8 cellular contexts compared by ENCODE assay signal in genomic region chr9:35749515-35750255, GRCh38. TPM values are rescaled to one million over a fixed set of nuclear protein-coding genes. Genes with fewer than 3 reads are reported as not detected.
A peak's percentile ranks its signal among the peaks of the same experiment; 100 is the strongest.
DNase-seq lines count a peak whose midpoint lies in the region; ATAC-seq and TF ChIP-seq lines count a peak whose summit lies in the region.

No MANE protein-coding gene starts in this region.

- H3K27me3 ChIP-seq in Peyer's patch = no peaks in the 10 kb centered on the region
- no peaks in the 10 kb centered on the region for H3K27me3 ChIP-seq in skeletal muscle tissue (ENCODE audit: control insufficient read depth in 3 of 3, insufficient read depth in 3 of 3, low read length in 3 of 3)

- peak overlapping the region; percentile 96 to 97 (median 96) for H3K9ac ChIP-seq in skeletal muscle tissue (ENCODE audit: low read depth in 1 of 3, low read length in 3 of 3)

- H3K9me3 ChIP-seq in Peyer's patch = no peaks in the 10 kb centered on the region
- no peaks in the 10 kb centered on the region for H3K9me3 ChIP-seq in skeletal muscle tissue (ENCODE audit: control insufficient read depth in 3 of 3, low read length in 3 of 3)

- H3K4me1 ChIP-seq in Peyer's patch (peaks cover 0 to 38% (median 17%) of the 10 kb centered on the region in 4 donors), skeletal muscle tissue (ENCODE audit: control insufficient read depth in 3 of 3, insufficient read depth in 3 of 3, low read length in 3 of 3) (peaks cover 41 to 50% (median 46%) of the 10 kb centered on the region in 3 donors)

- H3K36me3 ChIP-seq in Peyer's patch (peaks cover 0 to 47% (median 0%) of the 10 kb centered on the region in 3 donors), skeletal muscle tissue (ENCODE audit: control insufficient read depth in 3 of 3, insufficient read depth in 3 of 3, low read length in 3 of 3) (peaks cover 46 to 53% (median 48%) of the 10 kb centered on the region in 3 donors)

- TF ChIP-seq CTCF in Peyer's patch (IDR thresholded peaks at IDR 0.05) = peak in 2 of 6 experiments; percentile 4 to 8

- ATAC-seq in HG02884 (IDR thresholded peaks at IDR 0.05; ENCODE audit: unreplicated experiment) = peak; percentile 25

- H3K4me3 ChIP-seq in Peyer's patch (peak overlapping the region; percentile 90 to 96 (median 94)), iPS-11a (ENCODE audit: low read depth, low read length) (peak overlapping the region; percentile 83), skeletal muscle tissue (ENCODE audit: low read length in 3 of 3) (peak overlapping the region; percentile 84 to 91 (median 87))

- peak in 2 of 3 experiments; percentile 44 to 46 for DNase-seq in NCI-H1417 (lab: John Stamatoyannopoulos, UW)
- DNase-seq in NCI-H1417 treated with DMSO at 0.1 percent for 48 hours (lab: John Stamatoyannopoulos, UW) = no peak
- DNase-seq in Peyer's patch = peak; percentile 69 to 86 (median 81)
- DNase-seq in EL = no peak

- H3K27ac ChIP-seq in Peyer's patch = peak overlapping the region; percentile 97 to 99 (median 97)
- H3K27ac ChIP-seq in angular gyrus (ENCODE audit: low read depth, low read length) = peak overlapping the region; percentile 91
- peak overlapping the region; percentile 92 for H3K27ac ChIP-seq in skeletal muscle tissue (ENCODE audit: low read depth, low read length)

- TF ChIP-seq POLR2A in Peyer's patch (IDR thresholded peaks at IDR 0.05) = peak in 1 of 2 donors; percentile 26

RNA-seq across cellular contexts. Expression of gene RGP1, which starts 0.6 kb away (rescaled TPM):
- total RNA-seq in Peyer's patch (10 to 100 TPM; 16.5 to 44.4 (median 38.3) TPM), skeletal muscle tissue (7.8 TPM)

RNA-seq across cellular contexts. Expression of gene GBA2, which starts 0.7 kb away (rescaled TPM):
- total RNA-seq in Peyer's patch (100 to 1,000 TPM; 263 to 474 (median 436) TPM), skeletal muscle tissue (31.3 TPM)

RNA-seq across cellular contexts. Expression of gene MSMP, which starts 4.4 kb away (rescaled TPM):
- not detected for total RNA-seq in Peyer's patch
- total RNA-seq in skeletal muscle tissue = not detected

RNA-seq across cellular contexts. Expression of gene CREB3, which starts 17.2 kb away (rescaled TPM):
- total RNA-seq in Peyer's patch = 10 to 100 TPM; 19.8 to 34.3 (median 28.5) TPM
- 20.9 TPM for total RNA-seq in skeletal muscle tissue

RNA-seq across cellular contexts. Expression of gene TLN1, which starts 17.7 kb away (rescaled TPM):
- total RNA-seq in Peyer's patch = 100 to 1,000 TPM; 129 to 262 (median 188) TPM
- 90.8 TPM for total RNA-seq in skeletal muscle tissue

Comparison
In these comparisons a context has a peak if more than half of its experiments do, and no peak if none do; other contexts are left out.
1. DNase-seq: peak in NCI-H1417 (2 of 3) and Peyer's patch (3 of 3); none in NCI-H1417 treated with DMSO at 0.1 percent for 48 hours (single experiment) and EL (single experiment).
2. Peak in every context shown above with its lines, with median percentiles within 50 percentile points of each other: H3K27ac ChIP-seq and H3K4me3 ChIP-seq.